ENCODE assay signal across 10 cellular contexts in the genomic region with DNA sequence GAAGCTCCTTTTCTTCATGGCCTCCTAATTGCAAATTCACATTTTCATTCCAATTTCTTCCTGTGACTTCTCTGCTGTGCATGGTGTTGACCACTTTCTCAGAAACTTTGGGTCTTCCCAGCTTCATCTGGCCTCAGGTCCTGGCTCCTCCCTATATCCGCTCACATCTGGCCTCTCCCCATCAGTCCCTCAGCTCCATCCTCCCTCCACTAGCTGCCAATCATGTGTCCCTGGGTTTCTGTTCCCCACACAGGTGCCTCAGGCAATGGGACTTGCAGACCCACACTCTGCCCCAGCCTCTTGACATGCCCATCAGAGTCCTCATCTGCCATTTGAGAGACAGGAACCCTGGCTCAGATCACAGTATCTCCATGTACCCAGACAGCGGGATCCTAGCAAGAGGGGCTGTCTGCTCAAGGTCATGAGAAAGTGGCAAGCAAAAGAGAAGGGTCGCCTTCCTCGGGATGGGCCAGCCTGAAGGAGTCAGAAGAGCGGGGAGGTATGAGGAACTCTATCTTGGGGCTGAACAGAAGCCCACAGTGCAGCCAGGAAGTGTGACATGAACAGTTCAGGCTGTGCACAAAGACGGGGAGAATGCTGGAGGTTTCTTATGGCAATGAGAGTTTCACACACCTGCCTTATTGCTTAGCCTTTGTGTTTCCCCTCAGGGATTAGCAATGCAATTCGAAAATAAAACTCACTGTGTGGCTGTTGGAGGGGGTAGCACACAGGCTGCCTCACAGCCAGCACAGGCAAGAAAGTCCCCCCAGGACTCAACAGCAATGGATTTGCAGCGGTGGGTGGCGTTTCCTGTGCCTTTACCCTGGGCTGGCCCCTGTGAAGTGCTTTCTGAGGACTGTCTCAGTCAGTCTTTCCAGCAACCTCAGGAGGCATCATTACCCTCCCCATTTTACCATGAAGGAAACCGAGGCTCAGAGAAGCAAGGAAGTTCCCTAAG.
DNase-seq lines count a peak whose midpoint lies in the region; ATAC-seq lines count a peak whose summit lies in the region.
"Had no signal": no experiment of that assay in that cellular context is flagged by ENCODE, and none has a peak within 500 bp of the region (broad histone marks: within the 10 kb centered on the region; RNA-seq: fewer than 3 reads in every experiment).

No MANE protein-coding gene starts in this region.

- peak; percentile 65 for ATAC-seq in activated CD4-positive, alpha-beta T cell treated with anti-CD3 and anti-CD28 coated beads for 36 hours
- ATAC-seq in HG02623 (IDR thresholded peaks at IDR 0.05; ENCODE audit: unreplicated experiment) (peak; percentile 44), HG02884 (IDR thresholded peaks at IDR 0.05; ENCODE audit: unreplicated experiment) (no peak), HG02763 (IDR thresholded peaks at IDR 0.05; ENCODE audit: unreplicated experiment) (no peak)
- peak; percentile 38 for ATAC-seq in activated naive CD8-positive, alpha-beta T cell treated with anti-CD3 and anti-CD28 coated beads, Interleukin-2, amount 10 ng/mL, durations not matched to agents 7 days and 5 days (ENCODE audit: low read depth)

- peaks cover 4% of the 10 kb centered on the region for H3K27me3 Mint-ChIP-seq in activated CD4-positive, alpha-beta T cell treated with anti-CD3 and anti-CD28 coated beads for 36 hours
- H3K27me3 Mint-ChIP-seq in activated naive CD8-positive, alpha-beta T cell treated with anti-CD3 and anti-CD28 coated beads, Interleukin-2, amount 10 ng/mL, durations not matched to agents 7 days and 5 days = no peaks in the 10 kb centered on the region
- H3K27me3 Mint-ChIP-seq: naive thymus-derived CD4-positive, alpha-beta T cell had no signal

- intact Hi-C loops in activated CD4-positive, alpha-beta T cell treated with anti-CD3 and anti-CD28 coated beads for 36 hours (cut with DNase I, micrococcal nuclease) = loop anchor here (1.0 to 5.0 kb wide), 9 partner anchors 72 to 842 kb away; no protein-coding TSS in a partner anchor

- POLR2A ChIA-PET in activated CD4-positive, alpha-beta T cell treated with anti-CD3 and anti-CD28 coated beads for 36 hours (lab: Charles Lee) = no interaction called here
- POLR2A ChIA-PET in activated naive CD8-positive, alpha-beta T cell treated with anti-CD3 and anti-CD28 coated beads, Interleukin-2, amount 10 ng/mL, durations not matched to agents 7 days and 5 days (lab: Charles Lee) = no interaction called here

- DNase-seq in activated CD4-positive, alpha-beta T cell treated with anti-CD3 and anti-CD28 coated beads for 36 hours = peak; percentile 71
- DNase-seq in activated CD4-positive, alpha-beta T cell treated with anti-CD3 and anti-CD28 coated beads for 1 hour = no peak
- no peak for DNase-seq in activated naive CD8-positive, alpha-beta T cell treated with anti-CD3 and anti-CD28 coated beads, Interleukin-2, amount 10 ng/mL, durations not matched to agents 7 days and 5 days
- DNase-seq in stimulated activated CD8-positive, alpha-beta memory T cell treated with anti-CD3 and anti-CD28 coated beads, Interleukin-15, amount 100 ng/mL, for 48 hours (ENCODE audit: low read depth in 2 of 2) = peak; percentile 52 to 69
- no peak for DNase-seq in DMS 273 treated with DMSO at 0.1 percent for 48 hours (lab: John Stamatoyannopoulos, UW)
- DNase-seq: KBM-7 had no signal

- no peak overlapping the region for H3K4me3 Mint-ChIP-seq in activated CD4-positive, alpha-beta T cell treated with anti-CD3 and anti-CD28 coated beads for 36 hours
- H3K4me3 Mint-ChIP-seq in activated naive CD8-positive, alpha-beta T cell treated with anti-CD3 and anti-CD28 coated beads, Interleukin-2, amount 10 ng/mL, durations not matched to agents 7 days and 5 days = no peak overlapping the region

- CTCF ChIA-PET in activated CD4-positive, alpha-beta T cell treated with anti-CD3 and anti-CD28 coated beads for 36 hours (lab: Charles Lee) = interaction anchor here (0.6 to 2.2 kb wide), 12 partner anchors 10 to 417 kb away, joined by 3 to 19 read pairs (median 6); no protein-coding TSS in a partner anchor

- peaks cover 38% of the 10 kb centered on the region for H3K4me1 Mint-ChIP-seq in activated CD4-positive, alpha-beta T cell treated with anti-CD3 and anti-CD28 coated beads for 36 hours
- peaks cover 17% of the 10 kb centered on the region for H3K4me1 Mint-ChIP-seq in activated naive CD8-positive, alpha-beta T cell treated with anti-CD3 and anti-CD28 coated beads, Interleukin-2, amount 10 ng/mL, durations not matched to agents 7 days and 5 days

- H3K36me3 Mint-ChIP-seq in activated CD4-positive, alpha-beta T cell treated with anti-CD3 and anti-CD28 coated beads for 36 hours (ENCODE audit: low read depth) = no peaks in the 10 kb centered on the region
- no peaks in the 10 kb centered on the region for H3K36me3 Mint-ChIP-seq in activated naive CD8-positive, alpha-beta T cell treated with anti-CD3 and anti-CD28 coated beads, Interleukin-2, amount 10 ng/mL, durations not matched to agents 7 days and 5 days
- H3K36me3 Mint-ChIP-seq: naive thymus-derived CD4-positive, alpha-beta T cell had no signal

- H3K9me3 Mint-ChIP-seq in activated CD4-positive, alpha-beta T cell treated with anti-CD3 and anti-CD28 coated beads for 36 hours (ENCODE audit: low read depth) = no peaks in the 10 kb centered on the region
- no peaks in the 10 kb centered on the region for H3K9me3 Mint-ChIP-seq in activated naive CD8-positive, alpha-beta T cell treated with anti-CD3 and anti-CD28 coated beads, Interleukin-2, amount 10 ng/mL, durations not matched to agents 7 days and 5 days
- H3K9me3 Mint-ChIP-seq: naive thymus-derived CD4-positive, alpha-beta T cell had no signal

- H3K27ac Mint-ChIP-seq in activated CD4-positive, alpha-beta T cell treated with anti-CD3 and anti-CD28 coated beads for 36 hours = peak overlapping the region; percentile 83
- peak overlapping the region; percentile 35 for H3K27ac Mint-ChIP-seq in activated naive CD8-positive, alpha-beta T cell treated with anti-CD3 and anti-CD28 coated beads, Interleukin-2, amount 10 ng/mL, durations not matched to agents 7 days and 5 days

Comparison
In these comparisons a context has a peak if more than half of its experiments do, and no peak if none do; other contexts are left out.
1. DNase-seq: peak in activated CD4-positive, alpha-beta T cell treated with anti-CD3 and anti-CD28 coated beads for 36 hours (single experiment) and stimulated activated CD8-positive, alpha-beta memory T cell treated with anti-CD3 and anti-CD28 coated beads, Interleukin-15, amount 100 ng/mL, for 48 hours (2 of 2); none in activated CD4-positive, alpha-beta T cell treated with anti-CD3 and anti-CD28 coated beads for 1 hour (single experiment), activated naive CD8-positive, alpha-beta T cell treated with anti-CD3 and anti-CD28 coated beads, Interleukin-2, amount 10 ng/mL, durations not matched to agents 7 days and 5 days (single experiment) and DMS 273 treated with DMSO at 0.1 percent for 48 hours (single experiment).
2. ATAC-seq: peak in activated CD4-positive, alpha-beta T cell treated with anti-CD3 and anti-CD28 coated beads for 36 hours (single experiment), HG02623 (single experiment) and activated naive CD8-positive, alpha-beta T cell treated with anti-CD3 and anti-CD28 coated beads, Interleukin-2, amount 10 ng/mL, durations not matched to agents 7 days and 5 days (single experiment); none in HG02884 (single experiment) and HG02763 (single experiment).